Comparison of ENCODE assay signal across 8 cellular contexts in genomic region chr12:47801904-47802246, GRCh38. TPM values are rescaled to one million over a fixed set of nuclear protein-coding genes. Genes with fewer than 3 reads are reported as not detected.
A peak's percentile ranks its signal among the peaks of the same experiment; 100 is the strongest.
DNase-seq lines count a peak whose midpoint lies in the region; ATAC-seq and TF ChIP-seq lines count a peak whose summit lies in the region.

No MANE protein-coding gene starts in this region.

- no peaks in the 10 kb centered on the region for H3K27me3 Mint-ChIP-seq in activated naive CD4-positive, alpha-beta T cell treated with anti-CD3 and anti-CD28 coated beads, Interleukin-2, amount 50 U/mL, for 24 hours
- H3K27me3 Mint-ChIP-seq in naive thymus-derived CD8-positive, alpha-beta T cell: no peaks in the 10 kb centered on the region

- peaks cover 0 to 30% (median 8%) of the 10 kb centered on the region in 3 donors for H3K36me3 ChIP-seq in tibial nerve

- no peak for ATAC-seq in naive thymus-derived CD8-positive, alpha-beta T cell
- ATAC-seq in HG03520 (IDR thresholded peaks at IDR 0.05; ENCODE audit: unreplicated experiment): no peak

- POLR2A ChIA-PET in naive thymus-derived CD8-positive, alpha-beta T cell (lab: Charles Lee): interaction anchor here (1.1 to 22.6 kb wide), 5 partner anchors 9 to 40 kb away, joined by 3 to 514 read pairs (median 16); partner anchors contain the start of gene HDAC7

- no peak for TF ChIP-seq EP300 in tibial nerve (IDR thresholded peaks at IDR 0.05)

- TF ChIP-seq POLR2A in tibial nerve (IDR thresholded peaks at IDR 0.05): no peak

- H3K9me3 Mint-ChIP-seq in activated naive CD4-positive, alpha-beta T cell treated with anti-CD3 and anti-CD28 coated beads, Interleukin-2, amount 50 U/mL, for 24 hours: no peaks in the 10 kb centered on the region
- no peaks in the 10 kb centered on the region for H3K9me3 Mint-ChIP-seq in naive thymus-derived CD8-positive, alpha-beta T cell

- H3K4me1 Mint-ChIP-seq in activated naive CD4-positive, alpha-beta T cell treated with anti-CD3 and anti-CD28 coated beads, Interleukin-2, amount 50 U/mL, for 24 hours: peaks cover 84% of the 10 kb centered on the region
- H3K4me1 Mint-ChIP-seq in naive thymus-derived CD8-positive, alpha-beta T cell: peaks cover 47 to 95% (median 87%) of the 10 kb centered on the region in 4 donors

- peaks cover 7 to 90% (median 78%) of the 10 kb centered on the region in 4 donors for H3K4me1 ChIP-seq in tibial nerve

- H3K27ac Mint-ChIP-seq in activated naive CD4-positive, alpha-beta T cell treated with anti-CD3 and anti-CD28 coated beads, Interleukin-2, amount 50 U/mL, for 24 hours: peak overlapping the region; percentile 80
- peak overlapping the region; percentile 71 to 99 (median 82) for H3K27ac Mint-ChIP-seq in naive thymus-derived CD8-positive, alpha-beta T cell

- WGBS in tibial nerve, 2 donors: 42 to 46% methylated on average over 9 of the region's 9 CpGs

- H3K27ac ChIP-seq in angular gyrus (ENCODE audit: low read depth, low read length) (peak overlapping the region; percentile 34), tibial nerve (peak overlapping the region in 3 of 4 donors; percentile 17 to 98 (median 85))

- peak overlapping the region; percentile 47 for H3K4me3 Mint-ChIP-seq in activated naive CD4-positive, alpha-beta T cell treated with anti-CD3 and anti-CD28 coated beads, Interleukin-2, amount 50 U/mL, for 24 hours
- peak overlapping the region; percentile 6 to 83 (median 54) for H3K4me3 Mint-ChIP-seq in naive thymus-derived CD8-positive, alpha-beta T cell

- H3K9me3 ChIP-seq in tibial nerve: no peaks in the 10 kb centered on the region

- H3K27me3 ChIP-seq in tibial nerve: no peaks in the 10 kb centered on the region

- no peak overlapping the region for H3K4me3 ChIP-seq in tibial nerve

- TF ChIP-seq CTCF in tibial nerve (IDR thresholded peaks at IDR 0.05): no peak

- DNase-seq in activated naive CD4-positive, alpha-beta T cell (lab: John Stamatoyannopoulos, UW): no peak
- DNase-seq in naive thymus-derived CD8-positive, alpha-beta T cell: no peak
- no peak for DNase-seq in tibial nerve (ENCODE audit: low spot score in 2 of 2)
- DNase-seq in AG20443 (ENCODE audit: low spot score): no peak
- no peak for DNase-seq in ACHN

- H3K36me3 Mint-ChIP-seq in activated naive CD4-positive, alpha-beta T cell treated with anti-CD3 and anti-CD28 coated beads, Interleukin-2, amount 50 U/mL, for 24 hours: peaks cover 2% of the 10 kb centered on the region
- peaks cover 0 to 25% (median 1%) of the 10 kb centered on the region in 3 donors for H3K36me3 Mint-ChIP-seq in naive thymus-derived CD8-positive, alpha-beta T cell

- in situ Hi-C loops in ACHN (cut with HindIII; ENCODE audit: low pct_ligation_motif_present, low pct_unique_long_range_greater_than_20kb, low sequenced_read_pairs): no loop called here

RNA-seq across cellular contexts. Expression of gene HDAC7, which starts 17.8 kb away (rescaled TPM):
- total RNA-seq in naive thymus-derived CD8-positive, alpha-beta T cell: 100 to 1,000 TPM; 160 to 165 TPM
- polyA plus RNA-seq in naive thymus-derived CD8-positive, alpha-beta T cell: 10 to 100 TPM; 10.2 to 30.5 (median 14.3) TPM
- total RNA-seq in tibial nerve: 100 to 1,000 TPM in 2 of 4 donors, 10 to 100 TPM in 2; 90.4 to 186 (median 98.4) TPM

RNA-seq across cellular contexts. Expression of gene SLC48A1, which starts 28.8 kb away (rescaled TPM):
- total RNA-seq in naive thymus-derived CD8-positive, alpha-beta T cell: 10 to 100 TPM; 11.5 to 12.8 TPM
- polyA plus RNA-seq in naive thymus-derived CD8-positive, alpha-beta T cell: 10 to 100 TPM in 1 of 3 donors, 1 to 10 TPM in 2; 9.4 to 11.6 (median 9.7) TPM
- 10 to 100 TPM; 24.6 to 37.9 (median 33.8) TPM for total RNA-seq in tibial nerve

RNA-seq across cellular contexts. Expression of gene RAPGEF3, which starts 43.2 kb away (rescaled TPM):
- under 1 TPM; 0.63 to 0.65 TPM for total RNA-seq in naive thymus-derived CD8-positive, alpha-beta T cell
- polyA plus RNA-seq in naive thymus-derived CD8-positive, alpha-beta T cell: under 1 TPM; 0.08 to 0.27 (median 0.12) TPM
- 100 to 1,000 TPM in 1 of 4 donors, 10 to 100 TPM in 3; 47.3 to 109 (median 83.6) TPM for total RNA-seq in tibial nerve

Comparison
In these comparisons a context has a peak if more than half of its experiments do, and no peak if none do; other contexts are left out.
1. RNA of gene RAPGEF3, which starts 43.2 kb away (total RNA-seq): 47.3 to 109 TPM in tibial nerve; 0.63 to 0.65 TPM in naive thymus-derived CD8-positive, alpha-beta T cell; every median in the first group is over 10 times any median in the second.